ENCODE assay signal across 21 cellular contexts in genomic region chr11:65633390-65634139, GRCh38. TPM values are rescaled to one million over a fixed set of nuclear protein-coding genes. Genes with fewer than 3 reads are reported as not detected.
DNase-seq lines count a peak whose midpoint lies in the region; ATAC-seq and FAIRE-seq lines count a peak whose summit lies in the region.
"Had no signal": no experiment of that assay in that cellular context is flagged by ENCODE, and none has a peak within 500 bp of the region (broad histone marks: within the 10 kb centered on the region; RNA-seq: fewer than 3 reads in every experiment).

No MANE protein-coding gene starts in this region.

- H3K36me3 Mint-ChIP-seq in CD4-positive, CD25-positive, alpha-beta regulatory T cell, result peaks cover 15% of the 10 kb centered on the region
- H3K36me3 Mint-ChIP-seq in CD8-positive, alpha-beta memory T cell, result peaks cover 0 to 79% (median 3%) of the 10 kb centered on the region in 3 donors
- peaks cover 36% of the 10 kb centered on the region for H3K36me3 Mint-ChIP-seq in activated T-helper 2 cell treated with anti-CD3 and anti-CD28 coated beads, Interferon-gamma antibody, Interleukin-2, Interleukin-4, amounts not matched to agents 10 μg/mL and 5 μg/mL and 100 μg/mL, durations not matched to agents 14 hours and 24 hours and 36 hours (ENCODE audit: low read depth)
- H3K36me3 Mint-ChIP-seq in naive B cell, result no peaks in the 10 kb centered on the region

- H3K36me3 ChIP-seq in CD4-positive, CD25-positive, alpha-beta regulatory T cell (ENCODE audit: control insufficient read depth, insufficient read depth, low read length), result peaks cover 54% of the 10 kb centered on the region
- peaks cover 43% of the 10 kb centered on the region for H3K36me3 ChIP-seq in CD8-positive, alpha-beta memory T cell (ENCODE audit: insufficient read depth, low read length)
- peaks cover 18 to 40% of the 10 kb centered on the region in 2 donors for H3K36me3 ChIP-seq in small intestine (ENCODE audit: control insufficient read depth in 2 of 2, insufficient read depth in 2 of 2, low read length in 2 of 2)

- H3K4me3 ChIP-seq in CD4-positive, CD25-positive, alpha-beta regulatory T cell (ENCODE audit: low read depth, low read length), result no peak overlapping the region
- no peak overlapping the region for H3K4me3 ChIP-seq in CD8-positive, alpha-beta memory T cell (ENCODE audit: low read length)
- H3K4me3 ChIP-seq in small intestine (ENCODE audit: low read depth in 1 of 2, low read length in 2 of 2), result no peak overlapping the region
- H3K4me3 ChIP-seq: breast epithelium, hepatocyte, upper lobe of left lung had no signal

- ATAC-seq in CD4-positive, CD25-positive, alpha-beta regulatory T cell (ENCODE audit: low read depth in 2 of 2), result no peak
- ATAC-seq in naive B cell (ENCODE audit: low read depth in 2 of 2), result no peak
- ATAC-seq in Right ventricle myocardium inferior, result no peak

- 81 to 88% (median 84%) methylated on average over 20 of the region's 20 CpGs for WGBS in small intestine, 3 donors

- no peaks in the 10 kb centered on the region for H3K9me3 ChIP-seq in CD4-positive, CD25-positive, alpha-beta regulatory T cell (ENCODE audit: control insufficient read depth in 2 of 2, low read length in 2 of 2)
- H3K9me3 ChIP-seq in CD8-positive, alpha-beta memory T cell (ENCODE audit: low read length), result no peaks in the 10 kb centered on the region
- H3K9me3 ChIP-seq in small intestine (ENCODE audit: control insufficient read depth, low read depth), result no peaks in the 10 kb centered on the region
- H3K9me3 ChIP-seq: breast epithelium, upper lobe of left lung had no signal

- H3K4me1 Mint-ChIP-seq in CD4-positive, CD25-positive, alpha-beta regulatory T cell, result peaks cover 0 to 29% (median 12%) of the 10 kb centered on the region in 4 donors
- H3K4me1 Mint-ChIP-seq in CD8-positive, alpha-beta memory T cell, result peaks cover 14 to 31% (median 17%) of the 10 kb centered on the region in 3 donors
- H3K4me1 Mint-ChIP-seq in activated T-helper 2 cell treated with anti-CD3 and anti-CD28 coated beads, Interferon-gamma antibody, Interleukin-2, Interleukin-4, amounts not matched to agents 10 μg/mL and 5 μg/mL and 100 μg/mL, durations not matched to agents 14 hours and 24 hours and 36 hours (ENCODE audit: low read depth), result peaks cover 14% of the 10 kb centered on the region
- peaks cover 13 to 24% (median 17%) of the 10 kb centered on the region in 3 donors for H3K4me1 Mint-ChIP-seq in naive B cell

- H3K9me3 Mint-ChIP-seq in CD4-positive, CD25-positive, alpha-beta regulatory T cell, result no peaks in the 10 kb centered on the region
- H3K9me3 Mint-ChIP-seq in CD8-positive, alpha-beta memory T cell, result no peaks in the 10 kb centered on the region
- H3K9me3 Mint-ChIP-seq in activated T-helper 2 cell treated with anti-CD3 and anti-CD28 coated beads, Interferon-gamma antibody, Interleukin-2, Interleukin-4, amounts not matched to agents 10 μg/mL and 5 μg/mL and 100 μg/mL, durations not matched to agents 14 hours and 24 hours and 36 hours, result no peaks in the 10 kb centered on the region
- H3K9me3 Mint-ChIP-seq in naive B cell, result no peaks in the 10 kb centered on the region
- H3K9me3 Mint-ChIP-seq: nephron had no signal

- H3K27ac ChIP-seq in CD4-positive, CD25-positive, alpha-beta regulatory T cell (ENCODE audit: insufficient read depth, low read length, poor library complexity, severe bottlenecking), result peak overlapping the region; percentile 14
- H3K27ac ChIP-seq in CD8-positive, alpha-beta memory T cell (ENCODE audit: low read depth, low read length), result no peak overlapping the region
- H3K27ac ChIP-seq in small intestine (ENCODE audit: low read depth in 1 of 2, low read length in 1 of 2), result no peak overlapping the region
- H3K27ac ChIP-seq: breast epithelium, hepatocyte, upper lobe of left lung had no signal

- POLR2A ChIA-PET in CD8-positive, alpha-beta memory T cell (lab: Charles Lee), result interaction anchor here (1.9 to 2.3 kb wide), 2 partner anchors 11 to 19 kb away, joined by 4 to 10 read pairs; no protein-coding TSS in a partner anchor

- no peak for FAIRE-seq in small intestine (lab: Jason Lieb, UNC)
- FAIRE-seq: D721Med, G401.6, keratinocyte had no signal

- H3K4me3 Mint-ChIP-seq in CD4-positive, CD25-positive, alpha-beta regulatory T cell, result peak overlapping the region in 1 of 4 donors; percentile 29
- peak overlapping the region in 5 of 7 donors; percentile 30 to 81 (median 68) for H3K4me3 Mint-ChIP-seq in CD8-positive, alpha-beta memory T cell
- no peak overlapping the region for H3K4me3 Mint-ChIP-seq in activated T-helper 2 cell treated with anti-CD3 and anti-CD28 coated beads, Interferon-gamma antibody, Interleukin-2, Interleukin-4, amounts not matched to agents 10 μg/mL and 5 μg/mL and 100 μg/mL, durations not matched to agents 14 hours and 24 hours and 36 hours (ENCODE audit: low read depth)
- H3K4me3 Mint-ChIP-seq in naive B cell, result no peak overlapping the region
- H3K4me3 Mint-ChIP-seq: nephron had no signal

- DNase-seq in CD4-positive, CD25-positive, alpha-beta regulatory T cell, result peak in 1 of 3 donors; percentile 49
- peak in 2 of 5 donors; percentile 31 to 36 for DNase-seq in CD8-positive, alpha-beta memory T cell
- DNase-seq in activated T-helper 2 cell treated with anti-CD3 and anti-CD28 coated beads, Interferon-gamma antibody, Interleukin-2, Interleukin-4, amounts not matched to agents 10 μg/mL and 5 μg/mL and 100 μg/mL, durations not matched to agents 14 hours and 24 hours and 36 hours (ENCODE audit: low spot score), result no peak
- DNase-seq in naive B cell (no peak), SHP77 treated with DMSO at 0.1 percent for 48 hours (lab: John Stamatoyannopoulos, UW) (no peak), Right ventricle myocardium inferior (ENCODE audit: missing footprints) (no peak), small intestine (no peak)
- DNase-seq: activated CD4-positive, CD25-positive, alpha-beta regulatory T cell; activated CD8-positive, alpha-beta memory T cell treated with anti-CD3 and anti-CD28 coated beads, Interleukin-2, amount 50 U/mL, for 4 hours; AML-193; mesenchymal stem cell; NCI-H1417; NCI-H526; posterior cingulate gyrus had no signal

- no peaks in the 10 kb centered on the region for H3K27me3 ChIP-seq in CD4-positive, CD25-positive, alpha-beta regulatory T cell (ENCODE audit: control insufficient read depth, insufficient read depth, low read length)
- H3K27me3 ChIP-seq in CD8-positive, alpha-beta memory T cell (ENCODE audit: insufficient read depth, low read length, poor library complexity, severe bottlenecking), result no peaks in the 10 kb centered on the region
- H3K27me3 ChIP-seq in small intestine (ENCODE audit: control insufficient read depth in 2 of 2, insufficient read depth in 2 of 2, low read length in 2 of 2), result no peaks in the 10 kb centered on the region
- H3K27me3 ChIP-seq: breast epithelium, hepatocyte, upper lobe of left lung had no signal

- CTCF ChIA-PET in CD8-positive, alpha-beta memory T cell (lab: Charles Lee), result interaction anchor here (0.9 to 1.5 kb wide), 4 partner anchors 10 to 40 kb away, joined by 3 to 5 read pairs (median 3); no protein-coding TSS in a partner anchor

- H3K27me3 Mint-ChIP-seq in CD4-positive, CD25-positive, alpha-beta regulatory T cell, result no peaks in the 10 kb centered on the region
- no peaks in the 10 kb centered on the region for H3K27me3 Mint-ChIP-seq in CD8-positive, alpha-beta memory T cell
- no peaks in the 10 kb centered on the region for H3K27me3 Mint-ChIP-seq in activated T-helper 2 cell treated with anti-CD3 and anti-CD28 coated beads, Interferon-gamma antibody, Interleukin-2, Interleukin-4, amounts not matched to agents 10 μg/mL and 5 μg/mL and 100 μg/mL, durations not matched to agents 14 hours and 24 hours and 36 hours (ENCODE audit: low read depth)
- no peaks in the 10 kb centered on the region for H3K27me3 Mint-ChIP-seq in naive B cell

- peaks cover 20% of the 10 kb centered on the region for H3K4me1 ChIP-seq in CD4-positive, CD25-positive, alpha-beta regulatory T cell (ENCODE audit: control insufficient read depth, insufficient read depth, low read length, poor library complexity, severe bottlenecking)
- peaks cover 25% of the 10 kb centered on the region for H3K4me1 ChIP-seq in CD8-positive, alpha-beta memory T cell (ENCODE audit: insufficient read depth, low read length)
- no peaks in the 10 kb centered on the region for H3K4me1 ChIP-seq in small intestine (ENCODE audit: control insufficient read depth in 2 of 2, insufficient read depth in 1 of 2, low read depth in 1 of 2, low read length in 1 of 2)

- intact Hi-C loops in activated T-helper 2 cell treated with anti-CD3 and anti-CD28 coated beads, Interferon-gamma antibody, Interleukin-2, Interleukin-4, amounts not matched to agents 10 μg/mL and 5 μg/mL and 100 μg/mL, durations not matched to agents 14 hours and 24 hours and 36 hours (cut with micrococcal nuclease), result no loop called here
- intact Hi-C loops in Right ventricle myocardium inferior (cut with DNase I), result no loop called here

- peak overlapping the region in 2 of 3 donors; percentile 36 to 60 for H3K27ac Mint-ChIP-seq in CD4-positive, CD25-positive, alpha-beta regulatory T cell
- peak overlapping the region; percentile 21 to 98 (median 93) for H3K27ac Mint-ChIP-seq in CD8-positive, alpha-beta memory T cell
- H3K27ac Mint-ChIP-seq in activated T-helper 2 cell treated with anti-CD3 and anti-CD28 coated beads, Interferon-gamma antibody, Interleukin-2, Interleukin-4, amounts not matched to agents 10 μg/mL and 5 μg/mL and 100 μg/mL, durations not matched to agents 14 hours and 24 hours and 36 hours, result peak overlapping the region; percentile 9
- peak overlapping the region in 4 of 6 donors; percentile 28 to 86 (median 66) for H3K27ac Mint-ChIP-seq in naive B cell
- H3K27ac Mint-ChIP-seq: nephron had no signal

RNA-seq across cellular contexts. Expression of gene SIPA1, which starts 4.3 kb away (rescaled TPM):
- 200 TPM for total RNA-seq in CD4-positive, CD25-positive, alpha-beta regulatory T cell
- polyA plus RNA-seq in CD4-positive, CD25-positive, alpha-beta regulatory T cell, result 10 to 100 TPM; 74.7 to 91.5 (median 83.1) TPM
- total RNA-seq in CD8-positive, alpha-beta memory T cell, result 100 to 1,000 TPM; 111 to 123 TPM
- 335 TPM for polyA plus RNA-seq in CD8-positive, alpha-beta memory T cell
- total RNA-seq in activated T-helper 2 cell treated with anti-CD3 and anti-CD28 coated beads, Interferon-gamma antibody, Interleukin-2, Interleukin-4, amounts not matched to agents 10 μg/mL and 5 μg/mL and 100 μg/mL, durations not matched to agents 14 hours and 24 hours and 36 hours, result 128 and 135 TPM in 2 replicates
- polyA plus RNA-seq in naive B cell (ENCODE audit: low read depth in 6 of 6) (100 to 1,000 TPM; 160 to 404 (median 207) TPM), small intestine (10 to 100 TPM; 21.7 to 45.2 (median 41.1) TPM)
- 28.2 TPM for total RNA-seq in Right ventricle myocardium inferior

RNA-seq across cellular contexts. Expression of gene PCNX3, which starts 18.0 kb away (rescaled TPM):
- total RNA-seq in CD4-positive, CD25-positive, alpha-beta regulatory T cell, result 61.3 TPM
- 1 to 10 TPM; 1.9 to 2.6 (median 2.2) TPM for polyA plus RNA-seq in CD4-positive, CD25-positive, alpha-beta regulatory T cell
- total RNA-seq in CD8-positive, alpha-beta memory T cell, result 10 to 100 TPM; 46.4 to 53.1 TPM
- polyA plus RNA-seq in CD8-positive, alpha-beta memory T cell, result 8.5 TPM
- 40.1 and 43.6 TPM in 2 replicates for total RNA-seq in activated T-helper 2 cell treated with anti-CD3 and anti-CD28 coated beads, Interferon-gamma antibody, Interleukin-2, Interleukin-4, amounts not matched to agents 10 μg/mL and 5 μg/mL and 100 μg/mL, durations not matched to agents 14 hours and 24 hours and 36 hours
- polyA plus RNA-seq in naive B cell (ENCODE audit: low read depth in 6 of 6), result 1 to 10 TPM in 5 of 6 donors, not detected in 1; 1.7 to 5.9 (median 3.0) TPM
- total RNA-seq in Right ventricle myocardium inferior, result 12.4 TPM
- 10 to 100 TPM; 12.7 to 25.7 (median 18.6) TPM for polyA plus RNA-seq in small intestine

RNA-seq across cellular contexts. Expression of gene MAP3K11, which starts 19.5 kb away (rescaled TPM):
- total RNA-seq in CD4-positive, CD25-positive, alpha-beta regulatory T cell, result 73.1 TPM
- 10 to 100 TPM in 2 of 4 donors, 1 to 10 TPM in 2; 8.1 to 11.6 (median 9.8) TPM for polyA plus RNA-seq in CD4-positive, CD25-positive, alpha-beta regulatory T cell
- total RNA-seq in CD8-positive, alpha-beta memory T cell, result 10 to 100 TPM; 61.6 to 65.5 TPM
- 23.5 TPM for polyA plus RNA-seq in CD8-positive, alpha-beta memory T cell
- 84.6 and 88.6 TPM in 2 replicates for total RNA-seq in activated T-helper 2 cell treated with anti-CD3 and anti-CD28 coated beads, Interferon-gamma antibody, Interleukin-2, Interleukin-4, amounts not matched to agents 10 μg/mL and 5 μg/mL and 100 μg/mL, durations not matched to agents 14 hours and 24 hours and 36 hours
- polyA plus RNA-seq in naive B cell (ENCODE audit: low read depth in 6 of 6) (10 to 100 TPM in 4 of 6 donors, 1 to 10 TPM in 2; 9.2 to 20.1 (median 11.9) TPM), small intestine (100 to 1,000 TPM in 2 of 3 donors, 10 to 100 TPM in 1; 66.4 to 180 (median 175) TPM)
- total RNA-seq in Right ventricle myocardium inferior, result 40.0 TPM

RNA-seq across cellular contexts. Expression of gene RELA, which starts 29.2 kb away (rescaled TPM):
- total RNA-seq in CD4-positive, CD25-positive, alpha-beta regulatory T cell, result 295 TPM
- 10 to 100 TPM; 40.3 to 66.1 (median 53.3) TPM for polyA plus RNA-seq in CD4-positive, CD25-positive, alpha-beta regulatory T cell
- total RNA-seq in CD8-positive, alpha-beta memory T cell, result 10 to 100 TPM; 87.3 to 89.7 TPM
- polyA plus RNA-seq in CD8-positive, alpha-beta memory T cell, result 76.0 TPM
- total RNA-seq in activated T-helper 2 cell treated with anti-CD3 and anti-CD28 coated beads, Interferon-gamma antibody, Interleukin-2, Interleukin-4, amounts not matched to agents 10 μg/mL and 5 μg/mL and 100 μg/mL, durations not matched to agents 14 hours and 24 hours and 36 hours, result 86.9 and 89.3 TPM in 2 replicates
- polyA plus RNA-seq in naive B cell (ENCODE audit: low read depth in 6 of 6), result 10 to 100 TPM; 36.3 to 72.2 (median 48.6) TPM
- total RNA-seq in Right ventricle myocardium inferior, result 36.7 TPM
- 10 to 100 TPM; 32.2 to 40.5 (median 33.0) TPM for polyA plus RNA-seq in small intestine

RNA-seq across cellular contexts. Expression of gene KCNK7, which starts 38.0 kb away (rescaled TPM):
- total RNA-seq in CD4-positive, CD25-positive, alpha-beta regulatory T cell, result 5.5 TPM
- polyA plus RNA-seq in CD4-positive, CD25-positive, alpha-beta regulatory T cell, result 1 to 10 TPM in 1 of 4 donors, under 1 TPM in 2, not detected in 1; 0.19 to 1.5 (median 0.76) TPM
- under 1 TPM; 0.59 to 0.64 TPM for total RNA-seq in CD8-positive, alpha-beta memory T cell
- polyA plus RNA-seq in CD8-positive, alpha-beta memory T cell, result not detected
- total RNA-seq in activated T-helper 2 cell treated with anti-CD3 and anti-CD28 coated beads, Interferon-gamma antibody, Interleukin-2, Interleukin-4, amounts not matched to agents 10 μg/mL and 5 μg/mL and 100 μg/mL, durations not matched to agents 14 hours and 24 hours and 36 hours, result 0.78 and 2.0 TPM in 2 replicates
- polyA plus RNA-seq in naive B cell (ENCODE audit: low read depth in 6 of 6), result not detected
- total RNA-seq in Right ventricle myocardium inferior, result 0.43 TPM
- polyA plus RNA-seq in small intestine, result 10 to 100 TPM in 1 of 3 donors, under 1 TPM in 1, not detected in 1; 0.84 to 31.1 TPM
- total RNA-seq: hepatocyte had no signal

Comparison
In these comparisons a context has a peak if more than half of its experiments do, and no peak if none do; other contexts are left out.
1. H3K27ac Mint-ChIP-seq: peak in every context shown above with its lines; median percentile 93 in CD8-positive, alpha-beta memory T cell; 66 in naive B cell; 48 in CD4-positive, CD25-positive, alpha-beta regulatory T cell; 9 in activated T-helper 2 cell treated with anti-CD3 and anti-CD28 coated beads, Interferon-gamma antibody, Interleukin-2, Interleukin-4, amounts not matched to agents 10 μg/mL and 5 μg/mL and 100 μg/mL, durations not matched to agents 14 hours and 24 hours and 36 hours.
2. H3K4me3 Mint-ChIP-seq: peak in CD8-positive, alpha-beta memory T cell (5 of 7); none in activated T-helper 2 cell treated with anti-CD3 and anti-CD28 coated beads, Interferon-gamma antibody, Interleukin-2, Interleukin-4, amounts not matched to agents 10 μg/mL and 5 μg/mL and 100 μg/mL, durations not matched to agents 14 hours and 24 hours and 36 hours (single experiment) and naive B cell (0 of 8).